In genomic region chr7:129017933-129018538, GRCh38 we compare ENCODE assay signal across 16 cellular contexts. TPM values are rescaled to one million over a fixed set of nuclear protein-coding genes. Genes with fewer than 3 reads are reported as not detected.
A peak's percentile ranks its signal among the peaks of the same experiment; 100 is the strongest.
DNase-seq lines count a peak whose midpoint lies in the region; ATAC-seq, FAIRE-seq and TF ChIP-seq lines count a peak whose summit lies in the region.
"Had no signal": no experiment of that assay in that cellular context is flagged by ENCODE, and none has a peak within 500 bp of the region (broad histone marks: within the 10 kb centered on the region; RNA-seq: fewer than 3 reads in every experiment).

No MANE protein-coding gene starts in this region.

- peaks cover 25% of the 10 kb centered on the region for H3K4me1 Mint-ChIP-seq in CD14-positive monocyte

- peaks cover 48% of the 10 kb centered on the region for H3K79me2 ChIP-seq in PC-9 (ENCODE audit: low read depth)

- no peak overlapping the region for H2AFZ ChIP-seq in PC-9

- in situ Hi-C loops in brain microvascular endothelial cell (cut with HindIII; ENCODE audit: low pct_ligation_motif_present, low sequenced_read_pairs) = no loop called here

- H3K27ac ChIP-seq in PC-9 = no peak overlapping the region
- no peak overlapping the region for H3K27ac ChIP-seq in brain microvascular endothelial cell

- H3K4me3 ChIP-seq in GM12865 (ENCODE audit: low read depth, low read length) (no peak overlapping the region; the same call in 1 of the 2 replicates), PC-9 (no peak overlapping the region), brain microvascular endothelial cell (ENCODE audit: low read depth, low read length) (no peak overlapping the region)
- H3K4me3 ChIP-seq: lung had no signal

- no peaks in the 10 kb centered on the region for H3K9me3 ChIP-seq in PC-9 (ENCODE audit: insufficient read depth, low read depth)

- peak overlapping the region in 2 of 7 donors; percentile 11 to 66 for H3K27ac Mint-ChIP-seq in CD14-positive monocyte
- H3K27ac Mint-ChIP-seq: CD8-positive, alpha-beta T cell had no signal

- H3K4me1 ChIP-seq in PC-9 (replicated peaks; ENCODE audit: insufficient read depth) = peaks cover 21% of the 10 kb centered on the region; the same call in 1 of the 2 replicates

- 0 out of 2 replicates have a peak overlapping the region, but pooled peaks have one; percentile 11 for H3K4me2 ChIP-seq in PC-9

- intact Hi-C loops in PC-9 (cut with micrococcal nuclease; ENCODE audit: unreplicated experiment) (loop anchor here (10.0 kb wide), 1 partner anchor 53 kb away; no protein-coding TSS in a partner anchor), CD14-positive monocyte (cut with micrococcal nuclease) (no loop called here)

- ATAC-seq in HG02884 (IDR thresholded peaks at IDR 0.05; ENCODE audit: unreplicated experiment) = peak; percentile 65
- ATAC-seq: CD8-positive, alpha-beta T cell had no signal

- peaks cover 8% of the 10 kb centered on the region for H3K36me3 ChIP-seq in PC-9 (ENCODE audit: low read depth)
- H3K36me3 ChIP-seq in brain microvascular endothelial cell (replicated peaks) = peaks cover 14% of the 10 kb centered on the region

- H4K20me1 ChIP-seq in PC-9 (ENCODE audit: insufficient read depth) = peaks cover 10% of the 10 kb centered on the region; the same call in 1 of the 2 replicates

- peak; percentile 92 for FAIRE-seq in GM19239 (lab: Jason Lieb, UNC)

- H3K4me3 Mint-ChIP-seq in CD14-positive monocyte = no peak overlapping the region
- H3K4me3 Mint-ChIP-seq: CD8-positive, alpha-beta T cell had no signal

- H3K9me3 Mint-ChIP-seq in CD14-positive monocyte = peaks cover 0 to 2% (median 0%) of the 10 kb centered on the region in 7 donors
- H3K9me3 Mint-ChIP-seq: CD8-positive, alpha-beta T cell had no signal

- no TSS peak for BruUV-seq in PC-9 (replicated peaks; lab: Mats Ljungman, UMichigan)

- no peaks in the 10 kb centered on the region for H3K27me3 ChIP-seq in PC-9 (ENCODE audit: insufficient read depth, low read depth)
- no peaks in the 10 kb centered on the region for H3K27me3 ChIP-seq in brain microvascular endothelial cell (replicated peaks)

- no peaks in the 10 kb centered on the region for H3K9me2 ChIP-seq in PC-9 (ENCODE audit: insufficient read depth)

- DNase-seq in GM12865 (ENCODE audit: low read depth) (peak; percentile 85), GM19239 (ENCODE audit: insufficient read length, low spot score) (no peak), PC-9 (no peak), DMS153 treated with DMSO at 0.1 percent for 48 hours (lab: John Stamatoyannopoulos, UW; ENCODE audit: unreplicated experiment) (no peak), CD14-positive monocyte (ENCODE audit: low spot score) (no peak), brain microvascular endothelial cell (no peak)
- DNase-seq in activated effector memory CD4-positive, alpha-beta T cell treated with anti-CD3 and anti-CD28 coated beads, Interleukin-2, amount 50 U/mL, for 16 hours = no peak
- DNase-seq: activated T-cell treated with anti-CD3 and anti-CD28 coated beads, Interleukin-2, amount 50 U/mL, for 1 hour; CD8-positive, alpha-beta T cell; GOT3; NCI-H1092 treated with DMSO at 0.1 percent for 48 hours; NCI-H524 treated with DMSO at 0.1 percent for 48 hours; Right ventricle myocardium superior; stimulated activated naive CD4-positive, alpha-beta T cell had no signal

- TF ChIP-seq CTCF in GM12865 (IDR thresholded peaks at IDR 0.05; ENCODE audit: insufficient read depth, low read depth, low read length, missing control alignments) = no peak
- TF ChIP-seq CTCF in PC-9 (conservative IDR thresholded peaks at IDR 0.05) = no peak
- no peak for TF ChIP-seq CTCF in CD14-positive monocyte (IDR thresholded peaks at IDR 0.05)
- no peak for TF ChIP-seq CTCF in brain microvascular endothelial cell (IDR thresholded peaks at IDR 0.05; ENCODE audit: low read depth, low read length, missing control alignments)

- peaks cover 31 to 57% of the 10 kb centered on the region in 2 donors for H3K36me3 Mint-ChIP-seq in CD14-positive monocyte

- peaks cover 8% of the 10 kb centered on the region for H3F3A ChIP-seq in PC-9 (ENCODE audit: insufficient read depth, low read depth)

- POLR2A ChIA-PET in PC-9 (lab: Charles Lee; ENCODE audit: unreplicated experiment) = interaction anchor here (0.5 kb wide), 1 partner anchor 114 kb away, joined by 4 read pairs; no protein-coding TSS in a partner anchor

- peaks cover 0 to 1% (median 0%) of the 10 kb centered on the region in 3 donors for H3K27me3 Mint-ChIP-seq in CD14-positive monocyte (ENCODE audit: low read depth in 3 of 3)

- CTCF ChIA-PET in PC-9 (lab: Charles Lee) = no interaction called here

RNA-seq across cellular contexts. Expression of gene TNPO3, which starts 36.9 kb away (rescaled TPM):
- total RNA-seq in PC-9 (2021) = 56.6 and 59.2 TPM in 2 replicates
- 10 to 100 TPM; 17.0 to 23.8 TPM for polyA plus RNA-seq in CD14-positive monocyte
